ENCODE assay signal across 1 cellular context in the genomic region with DNA sequence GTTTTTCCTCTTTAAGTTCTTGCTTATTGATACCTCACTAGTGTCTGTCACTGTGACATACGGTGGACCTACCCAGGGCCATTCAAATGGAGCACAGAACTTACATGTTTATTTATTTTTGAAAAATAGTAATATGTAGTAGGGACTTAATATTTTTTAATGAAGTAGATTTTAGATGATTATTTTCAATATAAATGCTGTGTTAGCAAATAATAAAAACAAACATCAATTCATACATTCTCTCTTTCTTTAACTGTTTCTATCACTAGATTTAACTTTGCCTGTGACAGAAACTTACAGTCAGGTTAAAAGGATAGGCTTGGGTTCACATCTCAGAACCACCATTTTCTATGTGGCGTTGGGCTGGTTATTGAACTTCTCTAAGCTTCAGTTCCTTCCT.
A peak's percentile ranks its signal among the peaks of the same experiment; 100 is the strongest.
TF ChIP-seq lines count a peak whose summit lies in the region.

No MANE protein-coding gene starts in this region.

TF ChIP-seq in HepG2, 621 proteins besides CTCF, POLR2A, EP300 and RAD21 (continued from another document):
- TF ChIP-seq, protein P1, sequence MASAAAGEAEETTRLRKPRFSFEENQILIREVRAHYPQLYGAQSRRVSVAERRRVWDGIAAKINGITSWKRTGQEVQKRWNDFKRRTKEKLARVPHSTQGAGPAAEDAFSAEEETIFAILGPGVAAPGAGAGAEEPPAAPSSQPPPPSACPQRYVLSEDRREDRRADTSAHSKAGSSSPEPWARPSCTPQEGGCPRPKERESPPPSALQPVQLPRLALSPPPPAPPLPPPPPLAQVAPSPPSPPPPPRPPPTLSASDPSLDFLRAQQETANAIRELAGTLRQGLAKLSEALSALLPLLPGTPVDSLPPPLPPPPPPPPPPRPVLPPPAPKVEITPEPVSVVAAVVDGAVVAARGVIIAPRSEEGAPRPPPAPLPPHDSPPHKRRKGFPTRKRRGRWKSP (CRISPR knock-in tag; IDR thresholded peaks at IDR 0.05), result no peak
- TF ChIP-seq MAFF (IDR thresholded peaks at IDR 0.05; ENCODE audit: low read depth, low read length), result peak; percentile 71
